ENCODE assay signal across 22 cellular contexts in genomic region chr1:3061981-3062615, GRCh38. TPM values are rescaled to one million over a fixed set of nuclear protein-coding genes. Genes with fewer than 3 reads are reported as not detected.
DNase-seq lines count a peak whose midpoint lies in the region; ATAC-seq lines count a peak whose summit lies in the region.
"Had no signal": no experiment of that assay in that cellular context is flagged by ENCODE, and none has a peak within 500 bp of the region (broad histone marks: within the 10 kb centered on the region; RNA-seq: fewer than 3 reads in every experiment).

No MANE protein-coding gene starts in this region.

- no peak for ATAC-seq in GM18517 (IDR thresholded peaks at IDR 0.05; ENCODE audit: unreplicated experiment)
- ATAC-seq in HG02885 (IDR thresholded peaks at IDR 0.05; ENCODE audit: poor library complexity, unreplicated experiment), result no peak
- ATAC-seq: gastrocnemius medialis, Right ventricle myocardium inferior had no signal

- H3K4me1 ChIP-seq in HUES6 (ENCODE audit: control insufficient read depth, insufficient read depth, low read length) (peaks cover 13% of the 10 kb centered on the region; the same call in 1 of the 2 replicates), iPS-15b (ENCODE audit: control insufficient read depth, insufficient read depth, low read length) (no peaks in the 10 kb centered on the region)

- no peak overlapping the region for H3K27ac ChIP-seq in HUES6 (ENCODE audit: low read depth, low read length)
- H3K27ac ChIP-seq: gastrocnemius medialis, transverse colon had no signal

- H3K4me3 ChIP-seq in HUES6 (ENCODE audit: low read depth, low read length), result peak overlapping the region; percentile 60
- H3K4me3 ChIP-seq in iPS-15b (ENCODE audit: low read depth, low read length), result peak overlapping the region; percentile 35
- H3K4me3 ChIP-seq: gastrocnemius medialis, lung had no signal

- no peaks in the 10 kb centered on the region for H3K36me3 ChIP-seq in HUES6 (ENCODE audit: control insufficient read depth, insufficient read depth, low read length)
- no peaks in the 10 kb centered on the region for H3K36me3 ChIP-seq in iPS-15b (ENCODE audit: control insufficient read depth, insufficient read depth, low read length)
- H3K36me3 ChIP-seq: gastrocnemius medialis, transverse colon had no signal

- peak; percentile 60 for DNase-seq in ELF-1 (ENCODE audit: low read depth, low spot score)
- peak; percentile 66 for DNase-seq in posterior vena cava (ENCODE audit: low spot score)
- no peak for DNase-seq in NCI-H82 (lab: John Stamatoyannopoulos, UW)
- no peak for DNase-seq in 8988T
- DNase-seq: activated CD4-positive, alpha-beta memory T cell treated with anti-CD3 and anti-CD28 coated beads for 36 hours; activated naive CD8-positive, alpha-beta T cell treated with anti-CD3 and anti-CD28 coated beads, Interleukin-2, amount 50 U/mL, for 24 hours; CD4-positive, alpha-beta T cell; DMS153; gastrocnemius medialis; NCI-H1930; stimulated activated CD4-positive, alpha-beta T cell treated with anti-CD3 and anti-CD28 coated beads, Interleukin-12 subunit alpha, Interleukin-12 subunit beta, amount 100 ng/mL, for 4 hours; transverse colon had no signal

- H3K27me3 ChIP-seq in HUES6 (ENCODE audit: control insufficient read depth, insufficient read depth, low read length) (peaks cover 99% of the 10 kb centered on the region), iPS-15b (ENCODE audit: control insufficient read depth, insufficient read depth, low read length) (peaks cover 62% of the 10 kb centered on the region)

- intact Hi-C loops in posterior vena cava (cut with DNase I), result loop anchor here (10.0 kb wide), 2 partner anchors 153 to 353 kb away; no protein-coding TSS in a partner anchor

- no peaks in the 10 kb centered on the region for H3K9me3 ChIP-seq in HUES6 (ENCODE audit: control insufficient read depth, insufficient read depth, low read depth, low read length)
- H3K9me3 ChIP-seq in iPS-15b (ENCODE audit: control insufficient read depth, insufficient read depth, low read length), result no peaks in the 10 kb centered on the region
- H3K9me3 ChIP-seq: gastrocnemius medialis, transverse colon had no signal

- H3K9ac ChIP-seq in HUES6 (ENCODE audit: low read length), result no peak overlapping the region
- H3K9ac ChIP-seq in iPS-15b (ENCODE audit: low read depth, low read length), result no peak overlapping the region

RNA-seq across cellular contexts. Expression of gene PRDM16, which starts 6.9 kb away (rescaled TPM):
- total RNA-seq in posterior vena cava, result 10 to 100 TPM; 15.8 to 21.1 TPM
- total RNA-seq: activated CD4-positive, alpha-beta memory T cell treated with anti-CD3 and anti-CD28 coated beads for 36 hours; CD4-positive, alpha-beta T cell; dermis microvascular lymphatic vessel endothelial cell; myocyte had no signal

RNA-seq across cellular contexts. Expression of gene ACTRT2, which starts 40.8 kb away (rescaled TPM):
- not detected for total RNA-seq in posterior vena cava
- total RNA-seq: activated CD4-positive, alpha-beta memory T cell treated with anti-CD3 and anti-CD28 coated beads for 36 hours; bronchial epithelial cell; CD4-positive, alpha-beta T cell; dermis microvascular lymphatic vessel endothelial cell; gastrocnemius medialis; lung; myocyte; NCI-H460; Right ventricle myocardium inferior; transverse colon had no signal

Comparison
In these comparisons a context has a peak if more than half of its experiments do, and no peak if none do; other contexts are left out.
1. DNase-seq: peak in ELF-1 (single experiment) and posterior vena cava (single experiment); none in NCI-H82 (single experiment) and 8988T (single experiment).